ENCODE assay signal across 10 cellular contexts in the genomic region with DNA sequence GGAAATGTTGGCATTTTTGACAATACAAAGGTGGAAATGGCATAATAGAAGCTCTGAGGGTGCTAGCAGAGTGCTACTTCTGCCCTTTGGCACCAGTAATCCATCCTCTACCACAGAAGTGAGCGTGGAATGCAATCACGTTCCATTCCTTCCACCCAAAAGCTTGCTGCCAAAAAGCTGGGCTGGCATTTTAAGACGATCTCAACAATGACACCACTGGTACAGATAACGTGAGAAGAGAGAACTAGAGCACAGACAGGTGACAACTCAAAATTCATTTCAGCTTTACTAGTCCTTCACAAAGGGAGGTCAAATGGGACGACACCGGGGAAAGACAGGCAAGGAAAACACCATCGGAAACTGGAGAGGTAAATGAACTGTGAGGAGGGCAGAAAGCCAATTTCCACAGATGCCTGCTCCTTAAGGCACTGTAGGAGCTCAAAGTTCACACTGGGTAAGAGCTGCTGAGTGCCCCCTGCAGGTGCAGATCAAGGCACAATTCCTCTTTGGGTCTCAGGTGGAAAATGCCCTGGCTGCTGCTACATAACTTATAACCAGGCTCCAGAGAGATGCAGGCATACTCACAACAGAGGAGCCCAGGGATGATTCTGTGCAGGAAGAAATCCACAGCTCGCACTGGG. TPM values are rescaled to one million over a fixed set of nuclear protein-coding genes. Genes with fewer than 3 reads are reported as not detected.
DNase-seq lines count a peak whose midpoint lies in the region; ATAC-seq and TF ChIP-seq lines count a peak whose summit lies in the region.
"Had no signal": no experiment of that assay in that cellular context is flagged by ENCODE, and none has a peak within 500 bp of the region (broad histone marks: within the 10 kb centered on the region; RNA-seq: fewer than 3 reads in every experiment).

No MANE protein-coding gene starts in this region.

- H2BK12ac ChIP-seq in neuronal stem cell (ENCODE audit: low read length): no peak overlapping the region

- intact Hi-C loops in A673 (cut with micrococcal nuclease; ENCODE audit: unreplicated experiment): no loop called here

- H3K9me3 Mint-ChIP-seq in immature natural killer cell: no peaks in the 10 kb centered on the region
- no peaks in the 10 kb centered on the region for H3K9me3 Mint-ChIP-seq in T-cell

- no peak overlapping the region for H3K23ac ChIP-seq in neuronal stem cell (ENCODE audit: low read depth, low read length, poor library complexity)

- H3K9ac ChIP-seq in SK-N-MC (ENCODE audit: insufficient read length) (no peak overlapping the region), neuronal stem cell (ENCODE audit: low read depth, low read length, poor library complexity) (no peak overlapping the region)

- no peak overlapping the region for H3K18ac ChIP-seq in neuronal stem cell (ENCODE audit: low read length)

- peaks cover 0 to 8% (median 0%) of the 10 kb centered on the region in 3 donors for H3K36me3 Mint-ChIP-seq in immature natural killer cell
- H3K36me3 Mint-ChIP-seq in T-cell: peaks cover 23% of the 10 kb centered on the region

- no peak overlapping the region for H3K4ac ChIP-seq in neuronal stem cell (ENCODE audit: low read length)

- peaks cover 7% of the 10 kb centered on the region for H3K79me1 ChIP-seq in neuronal stem cell (ENCODE audit: low read depth, low read length)

- H2AFZ ChIP-seq in neuronal stem cell (ENCODE audit: low read length): no peak overlapping the region

- DNase-seq in A673 (ENCODE audit: low spot score) (no peak), SK-N-MC (ENCODE audit: low read depth, low spot score) (no peak), immature natural killer cell (no peak), T-cell (no peak), neuronal stem cell (ENCODE audit: low spot score) (no peak)
- DNase-seq in stimulated activated naive CD8-positive, alpha-beta T cell treated with anti-CD3 and anti-CD28 coated beads, Interleukin-15, Interleukin-2, amounts not matched to agents 100 U/mL and 50 U/mL, for 24 hours: no peak
- DNase-seq in activated CD4-positive, alpha-beta T cell treated with anti-CD3 and anti-CD28 coated beads for 48 hours: no peak
- DNase-seq: KG1 had no signal

- POLR2A ChIA-PET in A673 (lab: Charles Lee; ENCODE audit: low non-redundant PET): no interaction called here
- POLR2A ChIA-PET in HEK293 (lab: Yijun Ruan, JAX): interaction anchor here (0.6 kb wide), 1 partner anchor 11 kb away, joined by 3 read pairs; no protein-coding TSS in a partner anchor
- POLR2A ChIA-PET in T-cell (lab: Charles Lee): no interaction called here

- H3K4me3 ChIP-seq in A673 (ENCODE audit: low read depth, low read length, poor library complexity, severe bottlenecking): no peak overlapping the region
- no peak overlapping the region for H3K4me3 ChIP-seq in HEK293 (ENCODE audit: low read depth, low read length)
- H3K4me3 ChIP-seq in SK-N-MC: peak overlapping the region; percentile 51
- H3K4me3 ChIP-seq in neuronal stem cell (ENCODE audit: low read length in 2 of 2): no peak overlapping the region
- H3K4me3 ChIP-seq: smooth muscle cell had no signal

- no peak overlapping the region for H3K14ac ChIP-seq in neuronal stem cell (ENCODE audit: low read length)

- H3K9me3 ChIP-seq in A673 (ENCODE audit: low read depth, low read length, poor library complexity, severe bottlenecking) (no peaks in the 10 kb centered on the region), HEK293 (ENCODE audit: control insufficient read depth, insufficient read depth, low read depth, low read length) (no peaks in the 10 kb centered on the region), SK-N-MC (ENCODE audit: low read depth, low read length) (no peaks in the 10 kb centered on the region), neuronal stem cell (replicated peaks in 1 of 2; ENCODE audit: control insufficient read depth in 2 of 2, insufficient read depth in 1 of 2, low read depth in 1 of 2, low read length in 2 of 2) (no peaks in the 10 kb centered on the region)

- BruUV-seq in A673 (replicated peaks; lab: Mats Ljungman, UMichigan): no TSS peak

- no peaks in the 10 kb centered on the region for H3K36me3 ChIP-seq in A673 (ENCODE audit: insufficient read depth, low read length, poor library complexity, severe bottlenecking)
- no peaks in the 10 kb centered on the region for H3K36me3 ChIP-seq in HEK293 (ENCODE audit: control insufficient read depth in 2 of 2, insufficient read depth in 1 of 2, low read length in 2 of 2)
- no peaks in the 10 kb centered on the region for H3K36me3 ChIP-seq in SK-N-MC (ENCODE audit: insufficient read depth, low read length)
- peaks cover 2 to 6% of the 10 kb centered on the region in 2 donors for H3K36me3 ChIP-seq in neuronal stem cell (replicated peaks in 1 of 2; ENCODE audit: control insufficient read depth in 2 of 2, insufficient read depth in 2 of 2, low read length in 2 of 2)

- ATAC-seq in T-cell (replicated peaks in 1 of 4): no peak
- no peak for ATAC-seq in stimulated activated naive CD8-positive, alpha-beta T cell treated with anti-CD3 and anti-CD28 coated beads, Interleukin-15, Interleukin-2, amounts not matched to agents 100 U/mL and 50 U/mL, for 24 hours

- H3K27ac ChIP-seq in A673 (ENCODE audit: low read depth, low read length, poor library complexity, severe bottlenecking): no peak overlapping the region
- H3K27ac ChIP-seq in HEK293 (ENCODE audit: extremely low read depth, low read depth, low read length): no peak overlapping the region
- H3K27ac ChIP-seq in SK-N-MC: peak overlapping the region; percentile 81
- H3K27ac ChIP-seq in neuronal stem cell (replicated peaks; ENCODE audit: low read length): no peak overlapping the region

- no peak overlapping the region for H2BK120ac ChIP-seq in neuronal stem cell (ENCODE audit: low read depth, low read length)

- H3K4me1 Mint-ChIP-seq in immature natural killer cell: peaks cover 71 to 92% of the 10 kb centered on the region in 2 donors
- peaks cover 35 to 57% (median 46%) of the 10 kb centered on the region in 3 donors for H3K4me1 Mint-ChIP-seq in T-cell

- no peak overlapping the region for H2AK5ac ChIP-seq in neuronal stem cell (ENCODE audit: low read depth, low read length)

- CTCF ChIA-PET in A673 (lab: Charles Lee) (no interaction called here), HEK293 (lab: Yijun Ruan, JAX) (interaction anchor here (0.6 to 1.8 kb wide), 11 partner anchors 9 to 388 kb away, joined by 3 to 8 read pairs (median 3); no protein-coding TSS in a partner anchor), T-cell (lab: Charles Lee) (no interaction called here)

- H4K91ac ChIP-seq in neuronal stem cell (ENCODE audit: low read depth, low read length, poor library complexity): no peak overlapping the region

- no peaks in the 10 kb centered on the region for H3K27me3 ChIP-seq in A673 (replicated peaks; ENCODE audit: insufficient read depth, low read depth, low read length, poor library complexity)
- H3K27me3 ChIP-seq in neuronal stem cell (ENCODE audit: control insufficient read depth in 3 of 3, insufficient read depth in 3 of 3, low read depth in 1 of 3, low read length in 3 of 3): no peaks in the 10 kb centered on the region

- H3K4me3 Mint-ChIP-seq in immature natural killer cell (peak overlapping the region in 1 of 5 donors; percentile 40), T-cell (no peak overlapping the region)

- H3K4me1 ChIP-seq in A673 (ENCODE audit: insufficient read depth, low read length, poor library complexity, severe bottlenecking): peaks cover 56% of the 10 kb centered on the region
- peaks cover 21% of the 10 kb centered on the region for H3K4me1 ChIP-seq in HEK293 (ENCODE audit: control insufficient read depth, insufficient read depth, low read length)
- H3K4me1 ChIP-seq in neuronal stem cell (ENCODE audit: control insufficient read depth in 2 of 2, insufficient read depth in 1 of 2, low read depth in 1 of 2, low read length in 2 of 2): peaks cover 10 to 20% of the 10 kb centered on the region in 2 donors

- H3K27ac Mint-ChIP-seq in immature natural killer cell (peak overlapping the region; percentile 8 to 71 (median 34)), T-cell (no peak overlapping the region)

- no CpG with 5 or more reads among the region's 8 CpGs for WGBS in neuronal stem cell (ENCODE audit: extremely low coverage in 2 of 2, insufficient read length in 2 of 2, insufficient replicate concordance in 1 of 2), 2 donors

- no peak overlapping the region for H3K4me2 ChIP-seq in neuronal stem cell (ENCODE audit: insufficient read depth, low read length, poor library complexity, severe bottlenecking)

- H3K27me3 Mint-ChIP-seq in immature natural killer cell (ENCODE audit: low read depth in 3 of 3): peaks cover 4 to 6% (median 4%) of the 10 kb centered on the region in 3 donors
- no peaks in the 10 kb centered on the region for H3K27me3 Mint-ChIP-seq in T-cell

- TF ChIP-seq CTCF in A673 (conservative IDR thresholded peaks at IDR 0.05; ENCODE audit: low read depth, low read length) (peak; percentile 44), HEK293 (tag by site-specific recombination; IDR thresholded peaks at IDR 0.05) (peak; percentile 48; the same call in 1 of the 2 replicates)

- H4K8ac ChIP-seq in neuronal stem cell (ENCODE audit: low read depth, low read length): no peak overlapping the region

- H2BK15ac ChIP-seq in neuronal stem cell (ENCODE audit: low read length): no peak overlapping the region

- H2BK5ac ChIP-seq in neuronal stem cell (ENCODE audit: low read length): no peak overlapping the region

TF ChIP-seq in HEK293, 187 proteins besides CTCF, POLR2A, EP300 and RAD21 (continues in another document):
- TF ChIP-seq ZNF791 (tag by site-specific recombination; IDR thresholded peaks at IDR 0.05) (no peak), ZNF133 (tag by site-specific recombination; IDR thresholded peaks at IDR 0.05) (no peak), ZNF843 (tag by site-specific recombination; IDR thresholded peaks at IDR 0.05) (0 out of 2 replicates have a peak, but pooled peaks have one; percentile 12), ZNF37A (tag by site-specific recombination; IDR thresholded peaks at IDR 0.05) (no peak), ZBTB48 (tag by site-specific recombination; IDR thresholded peaks at IDR 0.05) (no peak)
- TF ChIP-seq, protein P1, sequence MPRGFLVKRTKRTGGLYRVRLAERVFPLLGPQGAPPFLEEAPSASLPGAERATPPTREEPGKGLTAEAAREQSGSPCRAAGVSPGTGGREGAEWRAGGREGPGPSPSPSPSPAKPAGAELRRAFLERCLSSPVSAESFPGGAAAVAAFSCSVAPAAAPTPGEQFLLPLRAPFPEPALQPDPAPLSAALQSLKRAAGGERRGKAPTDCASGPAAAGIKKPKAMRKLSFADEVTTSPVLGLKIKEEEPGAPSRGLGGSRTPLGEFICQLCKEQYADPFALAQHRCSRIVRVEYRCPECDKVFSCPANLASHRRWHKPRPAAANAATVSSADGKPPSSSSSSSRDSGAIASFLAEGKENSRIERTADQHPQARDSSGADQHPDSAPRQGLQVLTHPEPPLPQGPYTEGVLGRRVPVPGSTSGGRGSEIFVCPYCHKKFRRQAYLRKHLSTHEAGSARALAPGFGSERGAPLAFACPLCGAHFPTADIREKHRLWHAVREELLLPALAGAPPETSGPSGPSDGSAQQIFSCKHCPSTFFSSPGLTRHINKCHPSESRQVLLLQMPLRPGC (tag by site-specific recombination; IDR thresholded peaks at IDR 0.05): no peak

RNA-seq across cellular contexts. Expression of gene RNU4ATAC, which starts 50.7 kb away (rescaled TPM):
- total RNA-seq in A673 (2021) (not detected in 2 replicates), T-cell (not detected)
- polyA plus RNA-seq in immature natural killer cell: not detected
- polyA plus RNA-seq in neuronal stem cell (2013, experiment 1 of 2): not detected
- not detected for polyA plus RNA-seq in neuronal stem cell (2013, experiment 2 of 2)
- total RNA-seq: smooth muscle cell had no signal

Comparison
In these comparisons a context has a peak if more than half of its experiments do, and no peak if none do; other contexts are left out.
1. H3K27ac Mint-ChIP-seq: peak in immature natural killer cell (6 of 6); none in T-cell (0 of 2).